8 cellular contexts compared by ENCODE assay signal in the genomic region with DNA sequence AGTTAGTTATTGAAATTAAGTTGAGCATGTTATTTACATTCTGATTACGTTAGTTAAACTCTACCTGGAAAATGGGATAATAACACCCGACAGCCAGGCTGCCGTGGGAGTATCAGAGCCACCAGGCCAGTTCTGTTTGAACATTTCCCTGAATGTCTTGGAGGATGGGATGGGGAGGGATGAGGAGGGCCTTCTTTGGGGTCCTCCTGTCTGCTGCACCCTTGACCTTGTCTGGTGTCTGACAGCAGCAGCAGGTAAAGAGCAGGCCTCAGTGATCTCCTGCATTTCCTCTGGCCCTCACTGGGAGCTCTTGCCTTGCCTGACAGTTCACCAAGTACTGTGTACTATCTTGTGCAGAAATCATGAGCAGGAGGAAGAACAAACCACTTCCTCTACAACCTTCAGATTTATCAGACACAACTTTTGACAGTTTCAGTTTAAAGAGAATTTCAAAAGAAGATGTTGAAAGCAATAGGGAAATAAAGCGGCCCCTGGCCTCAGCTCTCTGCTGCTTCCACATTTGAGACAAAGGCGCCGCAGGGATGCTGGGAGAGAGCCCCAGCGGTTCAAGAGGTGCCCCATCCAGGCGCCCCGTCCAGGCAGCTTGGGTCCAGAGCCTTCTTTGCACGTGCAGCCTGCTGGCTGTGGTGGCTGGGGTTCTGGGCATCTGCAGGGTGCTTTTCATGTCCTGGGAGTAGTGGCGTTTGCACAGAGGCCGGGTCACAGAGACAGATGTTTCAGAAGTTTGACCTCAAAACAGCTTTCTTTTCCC. TPM values are rescaled to one million over a fixed set of nuclear protein-coding genes. Genes with fewer than 3 reads are reported as not detected.
DNase-seq lines count a peak whose midpoint lies in the region; ATAC-seq lines count a peak whose summit lies in the region.

No MANE protein-coding gene starts in this region.

- H3K4me3 ChIP-seq in esophagus (ENCODE audit: low read depth in 1 of 2, low read length in 2 of 2), result no peak overlapping the region

- peak; percentile 77 to 82 for ATAC-seq in activated CD4-positive, CD25-positive, alpha-beta regulatory T cell treated with anti-CD3 and anti-CD28 coated beads, Interleukin-2, amount 50 U/mL, for 24 hours
- peak; percentile 53 for ATAC-seq in HG02981 (IDR thresholded peaks at IDR 0.05; ENCODE audit: unreplicated experiment)

- H3K4me1 ChIP-seq in esophagus (ENCODE audit: control insufficient read depth in 2 of 2, insufficient read depth in 2 of 2, low read length in 1 of 2), result peaks cover 11 to 40% of the 10 kb centered on the region in 2 donors

- H3K36me3 ChIP-seq in esophagus (ENCODE audit: control insufficient read depth in 2 of 2, insufficient read depth in 2 of 2, low read length in 1 of 2), result peaks cover 0 to 23% of the 10 kb centered on the region in 2 donors

- 57 to 66% methylated on average over 12 of the region's 12 CpGs for WGBS in esophagus, 2 donors

- H3K27ac ChIP-seq in esophagus (ENCODE audit: low read depth in 2 of 2, low read length in 1 of 2), result peak overlapping the region; percentile 57 to 70
- peak overlapping the region; percentile 0 for H3K27ac ChIP-seq in substantia nigra (ENCODE audit: low read depth, low read length, poor library complexity, severe bottlenecking)

- H3K9me3 ChIP-seq in esophagus (ENCODE audit: control insufficient read depth in 2 of 2, insufficient read depth in 1 of 2, low read depth in 1 of 2, low read length in 1 of 2), result no peaks in the 10 kb centered on the region

- DNase-seq in activated CD4-positive, CD25-positive, alpha-beta regulatory T cell treated with anti-CD3 and anti-CD28 coated beads, Interleukin-2, amount 50 U/mL, for 72 hours, result no peak
- DNase-seq in SIG-M5 treated with dmso at 0.1 percent for 504 hours (lab: John Stamatoyannopoulos, UW; ENCODE audit: unreplicated experiment), result peak; percentile 97
- DNase-seq in substantia nigra (lab: John Stamatoyannopoulos, UW), result peak in 15 of 49 donors; percentile 15 to 56 (median 29)
- no peak for DNase-seq in iPS-NIHi11 (ENCODE audit: low spot score)
- DNase-seq in GOT3 (lab: John Stamatoyannopoulos, UW), result no peak

- H3K27me3 ChIP-seq in esophagus (ENCODE audit: control insufficient read depth in 1 of 2, insufficient read depth in 2 of 2, low read length in 2 of 2), result no peaks in the 10 kb centered on the region

RNA-seq across cellular contexts. Expression of gene CMIP, which starts 25.3 kb away (rescaled TPM):
- polyA plus RNA-seq in esophagus, result 10 to 100 TPM; 16.9 to 19.3 TPM
